3 cellular contexts compared by ENCODE assay signal in the genomic region with DNA sequence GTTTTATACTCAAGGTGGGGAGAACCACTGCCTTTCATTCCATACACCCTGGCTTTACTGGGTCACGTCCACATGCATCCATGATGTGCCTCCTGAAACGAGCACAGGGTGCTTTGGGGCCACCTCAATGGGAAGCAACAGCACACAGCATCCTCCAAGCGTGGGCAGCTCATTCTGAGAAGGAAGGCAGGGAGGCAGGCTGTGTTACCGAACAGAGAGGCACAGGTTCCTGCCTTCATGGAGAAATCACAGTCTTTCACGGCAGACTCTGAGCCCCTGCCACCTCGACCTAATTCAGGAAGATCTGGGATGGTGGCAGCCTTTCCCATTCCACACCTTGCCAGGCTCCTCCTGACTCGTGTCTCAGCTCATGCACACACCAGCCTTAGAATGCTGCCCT.
"Had no signal": no experiment of that assay in that cellular context is flagged by ENCODE, and none has a peak within 500 bp of the region (broad histone marks: within the 10 kb centered on the region; RNA-seq: fewer than 3 reads in every experiment).

No MANE protein-coding gene starts in this region.

- ATAC-seq: GM12878 had no signal

- DNase-seq: GDM1, GF-D8 had no signal

- H3K4me3 ChIP-seq: GM12878 had no signal
